8 cellular contexts compared by ENCODE assay signal in the genomic region with DNA sequence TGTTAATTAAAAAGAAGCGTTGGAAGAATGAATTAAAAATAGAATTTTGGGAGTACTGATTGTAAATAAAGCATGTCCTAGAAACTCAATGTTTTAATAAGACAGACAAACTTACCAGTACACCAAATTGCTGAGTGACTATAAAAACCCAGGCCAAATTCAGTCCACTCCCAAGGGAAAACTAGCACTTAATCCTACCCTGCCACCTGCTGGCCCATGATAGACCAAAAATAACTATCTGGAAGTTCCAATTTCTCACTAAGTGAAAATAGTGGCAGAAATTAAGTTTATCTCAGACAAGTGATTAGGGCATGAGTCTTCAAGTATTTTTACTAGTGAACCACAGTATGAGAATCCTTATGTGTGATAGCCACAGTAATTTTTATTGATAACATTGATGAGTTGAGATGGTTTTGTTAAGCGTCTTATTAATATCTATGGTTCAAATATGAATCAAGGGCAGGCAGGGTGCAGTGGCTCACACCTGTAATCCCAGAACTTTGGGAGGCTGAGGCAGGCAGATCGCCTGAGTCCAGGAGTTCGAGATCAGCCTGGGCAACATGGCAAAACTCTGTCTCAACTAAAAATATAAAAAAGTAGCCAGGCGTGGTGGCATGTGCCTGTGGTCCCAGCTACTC. TPM values are rescaled to one million over a fixed set of nuclear protein-coding genes. Genes with fewer than 3 reads are reported as not detected.
DNase-seq lines count a peak whose midpoint lies in the region; ATAC-seq, FAIRE-seq and TF ChIP-seq lines count a peak whose summit lies in the region.

No MANE protein-coding gene starts in this region.

- no peak overlapping the region for H3K27ac ChIP-seq in Peyer's patch
- H3K27ac ChIP-seq in colonic mucosa, result no peak overlapping the region

- peak in 4 of 6 experiments; percentile 43 to 60 (median 59) for TF ChIP-seq CTCF in Peyer's patch (IDR thresholded peaks at IDR 0.05)
- TF ChIP-seq CTCF in colonic mucosa (IDR thresholded peaks at IDR 0.05), result peak; percentile 51

- H3K36me3 ChIP-seq in Peyer's patch (no peaks in the 10 kb centered on the region), colonic mucosa (no peaks in the 10 kb centered on the region)

- H3K27me3 ChIP-seq in Peyer's patch (no peaks in the 10 kb centered on the region), colonic mucosa (no peaks in the 10 kb centered on the region)

- H3K9me3 Mint-ChIP-seq in memory B cell, result peaks cover 1% of the 10 kb centered on the region
- H3K9me3 Mint-ChIP-seq in activated T-cell treated with anti-CD3 and anti-CD28 coated beads, Interleukin-2, amount 50 U/mL, for 4 hours, result no peaks in the 10 kb centered on the region

- peak; percentile 79 for FAIRE-seq in HTR-8/SVneo (lab: Jason Lieb, UNC)

- H3K4me3 Mint-ChIP-seq in memory B cell, result no peak overlapping the region
- H3K4me3 Mint-ChIP-seq in activated T-cell treated with anti-CD3 and anti-CD28 coated beads, Interleukin-2, amount 50 U/mL, for 4 hours, result no peak overlapping the region

- no peak overlapping the region for H3K27ac Mint-ChIP-seq in memory B cell

- H3K9me3 ChIP-seq in Peyer's patch (no peaks in the 10 kb centered on the region), colonic mucosa (no peaks in the 10 kb centered on the region)

- peak; percentile 39 for ATAC-seq in memory B cell (ENCODE audit: low read depth)
- no peak for ATAC-seq in HG02798 (IDR thresholded peaks at IDR 0.05; ENCODE audit: poor library complexity, unreplicated experiment)
- ATAC-seq in activated T-cell treated with anti-CD3 and anti-CD28 coated beads, Interleukin-2, amount 50 U/mL, for 4 hours, result no peak

- TF ChIP-seq POLR2A in Peyer's patch (IDR thresholded peaks at IDR 0.05), result no peak

- H3K4me3 ChIP-seq in Peyer's patch (no peak overlapping the region), colonic mucosa (no peak overlapping the region)

- no peaks in the 10 kb centered on the region for H3K4me1 ChIP-seq in Peyer's patch
- H3K4me1 ChIP-seq in colonic mucosa, result no peaks in the 10 kb centered on the region

- H3K27me3 Mint-ChIP-seq in memory B cell, result no peaks in the 10 kb centered on the region
- H3K27me3 Mint-ChIP-seq in activated T-cell treated with anti-CD3 and anti-CD28 coated beads, Interleukin-2, amount 50 U/mL, for 4 hours (ENCODE audit: low read depth), result no peaks in the 10 kb centered on the region

- H3K4me1 Mint-ChIP-seq in memory B cell, result peaks cover 11% of the 10 kb centered on the region
- no peaks in the 10 kb centered on the region for H3K4me1 Mint-ChIP-seq in activated T-cell treated with anti-CD3 and anti-CD28 coated beads, Interleukin-2, amount 50 U/mL, for 4 hours (ENCODE audit: low read depth)

- intact Hi-C loops in colonic mucosa (cut with DNase I), result loop anchor here (5.0 to 10.0 kb wide), 2 partner anchors 238 to 540 kb away; no protein-coding TSS in a partner anchor

- H3K36me3 Mint-ChIP-seq in memory B cell, result no peaks in the 10 kb centered on the region
- no peaks in the 10 kb centered on the region for H3K36me3 Mint-ChIP-seq in activated T-cell treated with anti-CD3 and anti-CD28 coated beads, Interleukin-2, amount 50 U/mL, for 4 hours (ENCODE audit: insufficient read depth)

- H3K9ac ChIP-seq in colonic mucosa (ENCODE audit: low read depth in 2 of 2, low read length in 2 of 2), result no peak overlapping the region

- peak; percentile 29 for DNase-seq in NOMO-1 treated with DMSO at 0.1 percent for 48 hours (lab: John Stamatoyannopoulos, UW; ENCODE audit: unreplicated experiment)
- no peak for DNase-seq in NOMO-1 treated with dmso at 0.1 percent for 144 hours (lab: John Stamatoyannopoulos, UW; ENCODE audit: unreplicated experiment)
- DNase-seq in HTR-8/SVneo (ENCODE audit: insufficient read length, low spot score), result peak; percentile 58
- DNase-seq in Peyer's patch, result peak in 1 of 3 donors; percentile 64
- DNase-seq in colonic mucosa, result peak; percentile 63
- DNase-seq in memory B cell (ENCODE audit: low spot score in 2 of 2), result no peak
- no peak for DNase-seq in activated T-cell treated with anti-CD3 and anti-CD28 coated beads, Interleukin-2, amount 50 U/mL, for 4 hours

RNA-seq across cellular contexts. Expression of gene DDX10, which starts 9.8 kb away (rescaled TPM):
- total RNA-seq in Peyer's patch, result 10 to 100 TPM in 3 of 4 donors, 1 to 10 TPM in 1; 3.9 to 38.0 (median 16.5) TPM
- total RNA-seq in colonic mucosa, result 10 to 100 TPM; 12.6 to 17.6 TPM
- 10 to 100 TPM; 85.7 to 94.2 (median 91.8) TPM for total RNA-seq in activated T-cell treated with anti-CD3 and anti-CD28 coated beads, Interleukin-2, amount 50 U/mL, for 4 hours

Comparison
In these comparisons a context has a peak if more than half of its experiments do, and no peak if none do; other contexts are left out.
1. DNase-seq: peak in NOMO-1 treated with DMSO at 0.1 percent for 48 hours (single experiment), HTR-8/SVneo (single experiment) and colonic mucosa (single experiment); none in NOMO-1 treated with dmso at 0.1 percent for 144 hours (single experiment), memory B cell (0 of 2) and activated T-cell treated with anti-CD3 and anti-CD28 coated beads, Interleukin-2, amount 50 U/mL, for 4 hours (single experiment).